Comparison of ENCODE assay signal across 8 cellular contexts in the genomic region with DNA sequence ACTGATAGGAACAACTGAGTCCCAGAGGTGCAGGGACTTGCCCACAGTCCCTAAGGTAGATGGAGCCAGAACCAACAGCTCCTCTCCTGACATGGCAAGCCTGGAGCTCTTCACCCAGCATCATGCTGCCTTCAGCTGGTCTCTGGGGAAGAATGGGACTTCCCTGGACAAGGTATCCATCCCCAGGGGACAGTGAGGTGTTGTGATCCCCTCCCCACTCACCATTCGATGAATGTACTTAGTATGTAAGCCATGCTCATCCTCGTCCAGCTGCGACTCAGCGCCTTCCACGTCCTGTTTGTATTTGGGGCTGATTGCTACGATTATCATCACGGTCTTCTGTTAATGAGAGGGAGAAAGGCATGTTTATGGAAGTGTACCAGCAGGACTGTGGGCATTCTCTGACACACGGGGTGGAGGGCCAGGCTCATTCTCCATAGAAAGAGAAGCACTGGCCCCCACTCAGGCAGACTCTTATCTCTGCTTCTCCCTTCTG. TPM values are rescaled to one million over a fixed set of nuclear protein-coding genes. Genes with fewer than 3 reads are reported as not detected.
DNase-seq lines count a peak whose midpoint lies in the region; ATAC-seq and TF ChIP-seq lines count a peak whose summit lies in the region.

No MANE protein-coding gene starts in this region.

- H3K36me3 Mint-ChIP-seq in CD14-positive monocyte (peaks cover 62 to 73% of the 10 kb centered on the region in 2 donors), T-helper 17 cell (ENCODE audit: low read depth) (peaks cover 16% of the 10 kb centered on the region), mesothelial cell of epicardium (peaks cover 39% of the 10 kb centered on the region)

- peak overlapping the region; percentile 60 to 83 for H3K4me3 Mint-ChIP-seq in CD14-positive monocyte
- H3K4me3 Mint-ChIP-seq in T-helper 17 cell, result peak overlapping the region; percentile 59
- no peak overlapping the region for H3K4me3 Mint-ChIP-seq in mesothelial cell of epicardium

- H3K9me3 Mint-ChIP-seq in CD14-positive monocyte (no peaks in the 10 kb centered on the region), mesothelial cell of epicardium (no peaks in the 10 kb centered on the region)

- TF ChIP-seq CTCF in CD14-positive monocyte (IDR thresholded peaks at IDR 0.05) (no peak), mesothelial cell of epicardium (IDR thresholded peaks at IDR 0.05; ENCODE audit: unreplicated experiment) (no peak)

- intact Hi-C loops in CD14-positive monocyte (cut with micrococcal nuclease), result loop anchor here in 1 of 2 donors (5.0 kb wide), 1 partner anchor 36 kb away; no protein-coding TSS in a partner anchor

- H3K27me3 Mint-ChIP-seq in CD14-positive monocyte (ENCODE audit: low read depth in 3 of 3) (no peaks in the 10 kb centered on the region), T-helper 17 cell (no peaks in the 10 kb centered on the region), mesothelial cell of epicardium (ENCODE audit: low read depth) (no peaks in the 10 kb centered on the region)

- H3K9me3 ChIP-seq in T-helper 17 cell (ENCODE audit: control insufficient read depth, low read length, poor library complexity, severe bottlenecking), result no peaks in the 10 kb centered on the region

- H3K4me1 Mint-ChIP-seq in CD14-positive monocyte (peaks cover 21% of the 10 kb centered on the region), T-helper 17 cell (peaks cover 39% of the 10 kb centered on the region), mesothelial cell of epicardium (peaks cover 66% of the 10 kb centered on the region)

- ATAC-seq in GM21723 (IDR thresholded peaks at IDR 0.05; ENCODE audit: unreplicated experiment), result peak; percentile 7
- ATAC-seq in T-helper 17 cell, result no peak
- no peak for ATAC-seq in GM21381 (IDR thresholded peaks at IDR 0.05; ENCODE audit: unreplicated experiment)

- DNase-seq in CD14-positive monocyte (ENCODE audit: low spot score) (no peak), T-helper 17 cell (no peak), mesothelial cell of epicardium (ENCODE audit: low spot score in 2 of 2, unreplicated experiment in 2 of 2) (no peak), inferior parietal cortex (ENCODE audit: extremely low spot score) (no peak), LoVo (ENCODE audit: low spot score) (no peak)
- DNase-seq in activated CD4-positive, CD25-positive, alpha-beta regulatory T cell (lab: John Stamatoyannopoulos, UW), result no peak

- peak overlapping the region in 2 of 7 donors; percentile 20 to 58 for H3K27ac Mint-ChIP-seq in CD14-positive monocyte
- peak overlapping the region; percentile 92 for H3K27ac Mint-ChIP-seq in T-helper 17 cell
- H3K27ac Mint-ChIP-seq in mesothelial cell of epicardium, result peak overlapping the region; percentile 84

RNA-seq across cellular contexts. Expression of a gene that starts 39.4 kb away (rescaled TPM):
- 1 to 10 TPM; 1.9 to 3.6 TPM for polyA plus RNA-seq in CD14-positive monocyte
- total RNA-seq in T-helper 17 cell, result 10 to 100 TPM; 19.9 to 33.5 TPM
- total RNA-seq in mesothelial cell of epicardium, result 29.9 to 32.0 TPM (median 30.5 TPM) in 3 replicates
